8 cellular contexts compared by ENCODE assay signal in the genomic region with DNA sequence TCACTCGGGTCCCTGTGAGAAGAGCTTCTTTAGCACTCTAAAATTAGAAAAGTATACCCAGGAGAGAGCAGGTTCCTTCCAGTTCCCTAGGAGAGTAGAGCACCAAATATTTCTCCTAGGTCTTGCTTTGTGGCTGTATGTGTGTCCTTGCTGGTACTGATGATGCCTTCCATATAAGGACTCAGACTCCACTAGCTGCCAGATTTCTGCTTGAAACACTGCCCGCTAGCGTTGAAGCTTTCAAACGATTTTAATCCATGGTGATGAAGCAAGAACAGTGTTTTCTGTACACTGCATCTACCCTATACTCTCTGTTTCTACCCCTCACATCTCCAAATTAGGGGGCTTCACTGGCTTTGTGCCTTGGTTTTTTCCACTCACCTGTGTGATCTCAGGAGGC. TPM values are rescaled to one million over a fixed set of nuclear protein-coding genes. Genes with fewer than 3 reads are reported as not detected.
DNase-seq lines count a peak whose midpoint lies in the region; ATAC-seq and TF ChIP-seq lines count a peak whose summit lies in the region.

No MANE protein-coding gene starts in this region.

- H3K27me3 ChIP-seq in sigmoid colon, result no peaks in the 10 kb centered on the region
- H3K27me3 ChIP-seq in thyroid gland, result no peaks in the 10 kb centered on the region

- no peaks in the 10 kb centered on the region for H3K36me3 ChIP-seq in sigmoid colon
- H3K36me3 ChIP-seq in thyroid gland, result no peaks in the 10 kb centered on the region

- DNase-seq in NOMO-1 treated with dmso at 0.1 percent for 144 hours (lab: John Stamatoyannopoulos, UW; ENCODE audit: unreplicated experiment) (peak; percentile 65), sigmoid colon (peak; percentile 83), thyroid gland (no peak), NCI-H446 (lab: John Stamatoyannopoulos, UW) (no peak)

- TF ChIP-seq CTCF in GM12873 (IDR thresholded peaks at IDR 0.05; ENCODE audit: insufficient read depth, low read depth, low read length, missing control alignments) (peak; percentile 67), sigmoid colon (IDR thresholded peaks at IDR 0.05) (peak in 3 of 4 experiments; percentile 14 to 36 (median 32)), thyroid gland (IDR thresholded peaks at IDR 0.05) (peak in 1 of 6 experiments; percentile 5)

- H3K4me1 ChIP-seq in sigmoid colon, result peaks cover 0 to 47% (median 30%) of the 10 kb centered on the region in 4 donors
- H3K4me1 ChIP-seq in thyroid gland, result peaks cover 5 to 10% of the 10 kb centered on the region in 2 donors

- 8 to 33% methylated on average over 4 of the region's 4 CpGs for WGBS in sigmoid colon, 2 donors
- WGBS in thyroid gland, 2 donors, result 70 to 79% methylated on average over 4 of the region's 4 CpGs

- TF ChIP-seq EP300 in sigmoid colon (IDR thresholded peaks at IDR 0.05), result no peak

- H3K4me3 ChIP-seq in sigmoid colon, result peak overlapping the region; percentile 3 to 39 (median 30)
- H3K4me3 ChIP-seq in thyroid gland (replicated peaks in 1 of 3), result no peak overlapping the region

- H3K27ac ChIP-seq in sigmoid colon (peak overlapping the region; percentile 92 to 95 (median 93)), thyroid gland (no peak overlapping the region)

- H3K9me3 ChIP-seq in sigmoid colon (no peaks in the 10 kb centered on the region), thyroid gland (no peaks in the 10 kb centered on the region)

- intact Hi-C loops in sigmoid colon (cut with DNase I) (loop anchor here (2.0 to 5.0 kb wide), 2 partner anchors 65 to 656 kb away; partner anchors contain the start of gene NIPSNAP3A), thyroid gland (cut with DNase I) (no loop called here)

- peak; percentile 23 for ATAC-seq in HG03095 (IDR thresholded peaks at IDR 0.05; ENCODE audit: unreplicated experiment)
- peak; percentile 19 for ATAC-seq in esophagus mucosa
- ATAC-seq in GM21717 (IDR thresholded peaks at IDR 0.05; ENCODE audit: unreplicated experiment), result no peak

- TF ChIP-seq POLR2A in sigmoid colon (IDR thresholded peaks at IDR 0.05) (no peak), thyroid gland (IDR thresholded peaks at IDR 0.05) (no peak)

RNA-seq across cellular contexts. Expression of gene SMC2, which starts 2.4 kb away (rescaled TPM):
- 16.0 TPM for total RNA-seq in esophagus mucosa
- 1 to 10 TPM; 4.1 to 8.6 (median 8.1) TPM for total RNA-seq in sigmoid colon
- 1 to 10 TPM; 2.4 to 8.4 (median 3.5) TPM for polyA plus RNA-seq in sigmoid colon
- total RNA-seq in thyroid gland, result 10 to 100 TPM in 1 of 4 donors, 1 to 10 TPM in 3; 7.8 to 10.6 (median 9.0) TPM

Comparison
In these comparisons a context has a peak if more than half of its experiments do, and no peak if none do; other contexts are left out.
1. DNase-seq: peak in NOMO-1 treated with dmso at 0.1 percent for 144 hours (single experiment) and sigmoid colon (single experiment); none in thyroid gland (0 of 2) and NCI-H446 (0 of 2).
2. H3K27ac ChIP-seq: peak in sigmoid colon (4 of 4); none in thyroid gland (0 of 3).
3. H3K4me3 ChIP-seq: peak in sigmoid colon (4 of 4); none in thyroid gland (0 of 3).